Comparison of ENCODE assay signal across 14 cellular contexts in genomic region chr4:56731857-56732256, GRCh38. TPM values are rescaled to one million over a fixed set of nuclear protein-coding genes. Genes with fewer than 3 reads are reported as not detected.
DNase-seq lines count a peak whose midpoint lies in the region; ATAC-seq and TF ChIP-seq lines count a peak whose summit lies in the region.
"Had no signal": no experiment of that assay in that cellular context is flagged by ENCODE, and none has a peak within 500 bp of the region (broad histone marks: within the 10 kb centered on the region; RNA-seq: fewer than 3 reads in every experiment).

No MANE protein-coding gene starts in this region.

- intact Hi-C loops in CD14-positive monocyte (cut with micrococcal nuclease) (no loop called here), adrenal gland (cut with DNase I) (no loop called here)

- no peak overlapping the region for H3K27ac ChIP-seq in adrenal gland
- no peak overlapping the region for H3K27ac ChIP-seq in foreskin keratinocyte

- H3K4me1 Mint-ChIP-seq in CD14-positive monocyte: peaks cover 33% of the 10 kb centered on the region
- H3K4me1 Mint-ChIP-seq: activated CD4-positive, alpha-beta T cell treated with anti-CD3 and anti-CD28 coated beads, Interleukin-2, amount 10 ng/mL, durations not matched to agents 7 days and 5 days had no signal

- DNase-seq in CD14-positive monocyte (ENCODE audit: low spot score) (peak; percentile 57), NCI-H510A treated with DMSO at 0.1 percent for 48 hours (lab: John Stamatoyannopoulos, UW) (peak; percentile 69), adrenal gland (peak in 5 of 7 donors; percentile 10 to 36 (median 20)), left lobe of liver (ENCODE audit: low spot score) (no peak), foreskin keratinocyte (no peak), foreskin fibroblast (no peak)
- DNase-seq: activated CD4-positive, alpha-beta T cell treated with anti-CD3 and anti-CD28 coated beads, Interleukin-2, amount 10 ng/mL, durations not matched to agents 7 days and 5 days; cortex of kidney; DMS153; NCI-H1436 treated with DMSO at 0.1 percent for 48 hours; NK-92 treated with Interleukin-12 subunit alpha and Interleukin-12 subunit beta, amount 100 ng/mL, for 24 hours; SW 1271 had no signal

- H3K27me3 ChIP-seq in adrenal gland (no peaks in the 10 kb centered on the region), foreskin keratinocyte (no peaks in the 10 kb centered on the region)

- H3K27me3 Mint-ChIP-seq in CD14-positive monocyte (ENCODE audit: low read depth in 3 of 3): peaks cover 1 to 2% (median 2%) of the 10 kb centered on the region in 3 donors
- H3K27me3 Mint-ChIP-seq: activated CD4-positive, alpha-beta T cell treated with anti-CD3 and anti-CD28 coated beads, Interleukin-2, amount 10 ng/mL, durations not matched to agents 7 days and 5 days had no signal

- H3K4me3 ChIP-seq in adrenal gland (no peak overlapping the region), foreskin fibroblast (ENCODE audit: low read depth in 1 of 2, low read length in 2 of 2) (no peak overlapping the region)

- no peaks in the 10 kb centered on the region for H3K36me3 ChIP-seq in adrenal gland (replicated peaks in 1 of 2)

- peaks cover 0 to 4% (median 0%) of the 10 kb centered on the region in 7 donors for H3K9me3 Mint-ChIP-seq in CD14-positive monocyte
- H3K9me3 Mint-ChIP-seq: activated CD4-positive, alpha-beta T cell treated with anti-CD3 and anti-CD28 coated beads, Interleukin-2, amount 10 ng/mL, durations not matched to agents 7 days and 5 days had no signal

- H3K9me3 ChIP-seq in adrenal gland (replicated peaks in 1 of 3): no peaks in the 10 kb centered on the region

- H3K4me1 ChIP-seq in adrenal gland (replicated peaks in 1 of 2) (no peaks in the 10 kb centered on the region), foreskin keratinocyte (peaks cover 4% of the 10 kb centered on the region)

- TF ChIP-seq CTCF in CD14-positive monocyte (IDR thresholded peaks at IDR 0.05): no peak
- no peak for TF ChIP-seq CTCF in adrenal gland (IDR thresholded peaks at IDR 0.05)
- TF ChIP-seq CTCF in foreskin keratinocyte (conservative IDR thresholded peaks at IDR 0.05): no peak
- no peak for TF ChIP-seq CTCF in foreskin fibroblast (IDR thresholded peaks at IDR 0.05; ENCODE audit: low read depth, low read length)

- no peaks in the 10 kb centered on the region for H3K36me3 Mint-ChIP-seq in CD14-positive monocyte

- WGBS in adrenal gland, 4 donors: 58 to 75% (median 68%) methylated on average over 3 to 8 of the region's 8 CpGs

- peak overlapping the region in 1 of 2 donors; percentile 78 for H3K4me3 Mint-ChIP-seq in CD14-positive monocyte
- H3K4me3 Mint-ChIP-seq: activated CD4-positive, alpha-beta T cell treated with anti-CD3 and anti-CD28 coated beads, Interleukin-2, amount 10 ng/mL, durations not matched to agents 7 days and 5 days had no signal

- peak overlapping the region in 2 of 7 donors; percentile 3 to 42 for H3K27ac Mint-ChIP-seq in CD14-positive monocyte

- no peak for TF ChIP-seq POLR2A in adrenal gland (IDR thresholded peaks at IDR 0.05)

- peak; percentile 48 for ATAC-seq in left lobe of liver
- ATAC-seq in foreskin keratinocyte: no peak
- no peak for ATAC-seq in HG03520 (IDR thresholded peaks at IDR 0.05; ENCODE audit: unreplicated experiment)
- no peak for ATAC-seq in GM21367 (IDR thresholded peaks at IDR 0.05; ENCODE audit: unreplicated experiment)

RNA-seq across cellular contexts. Expression of gene HOPX, which starts 50.8 kb away (rescaled TPM):
- polyA plus RNA-seq in CD14-positive monocyte (1 to 10 TPM in 1 of 2 donors, under 1 TPM in 1; 0.39 to 1.3 TPM), adrenal gland (10 to 100 TPM; 26.5 to 79.5 (median 31.2) TPM), foreskin keratinocyte (5.1 and 8.8 TPM in 2 replicates)
- total RNA-seq in adrenal gland (10 to 100 TPM in 6 of 8 donors, 1 to 10 TPM in 2; 6.4 to 60.7 (median 18.3) TPM), left lobe of liver (0.30 TPM), foreskin keratinocyte (4.5 and 8.1 TPM in 2 replicates)

Comparison
In these comparisons a context has a peak if more than half of its experiments do, and no peak if none do; other contexts are left out.
1. DNase-seq: peak in CD14-positive monocyte (single experiment), NCI-H510A treated with DMSO at 0.1 percent for 48 hours (single experiment) and adrenal gland (5 of 7); none in left lobe of liver (single experiment), foreskin keratinocyte (0 of 2) and foreskin fibroblast (0 of 2).